Comparison of ENCODE assay signal across 8 cellular contexts in genomic region chr19:42253245-42254082, GRCh38. TPM values are rescaled to one million over a fixed set of nuclear protein-coding genes. Genes with fewer than 3 reads are reported as not detected.
DNase-seq lines count a peak whose midpoint lies in the region; ATAC-seq and TF ChIP-seq lines count a peak whose summit lies in the region.

No MANE protein-coding gene starts in this region.

- H3K9me3 ChIP-seq in OCI-LY7 (ENCODE audit: low read length) (no peaks in the 10 kb centered on the region), fibroblast of lung (ENCODE audit: control insufficient read depth, insufficient read depth, low read depth, low read length) (no peaks in the 10 kb centered on the region), thyroid gland (no peaks in the 10 kb centered on the region)

- H3K4me1 ChIP-seq in OCI-LY7 (ENCODE audit: insufficient read depth, low read length, poor library complexity, severe bottlenecking) = peaks cover 25% of the 10 kb centered on the region
- peaks cover 23% of the 10 kb centered on the region for H3K4me1 ChIP-seq in fibroblast of lung (ENCODE audit: control insufficient read depth, extremely low read depth, insufficient read depth, low read length)
- H3K4me1 ChIP-seq in thyroid gland = peaks cover 26 to 57% of the 10 kb centered on the region in 2 donors

- no peaks in the 10 kb centered on the region for H3K9me2 ChIP-seq in OCI-LY7 (ENCODE audit: insufficient read depth, low read length)

- DNase-seq in DMS79 treated with DMSO at 0.1 percent for 48 hours (lab: John Stamatoyannopoulos, UW) = peak; percentile 37
- DNase-seq in OCI-LY7 (ENCODE audit: low spot score) = peak; percentile 62
- DNase-seq in activated T-helper 1 cell treated with anti-CD3 and anti-CD28 coated beads, Interleukin-12 subunit alpha, Interleukin-12 subunit beta, Interleukin-2, Interleukin-4 antibody, amounts not matched to agents 30 ng/mL and 10 ng/mL and 1 ng/mL, durations not matched to agents 14 hours and 24 hours and 36 hours (ENCODE audit: low spot score) = peak; percentile 51
- DNase-seq in fibroblast of lung (ENCODE audit: low read depth in 2 of 2) = peak; percentile 43
- DNase-seq in thyroid gland = peak; percentile 66 to 68

- peak overlapping the region; percentile 95 for H3K9ac ChIP-seq in fibroblast of lung (ENCODE audit: insufficient read depth, low read length)

- ATAC-seq in HG02759 (IDR thresholded peaks at IDR 0.05; ENCODE audit: unreplicated experiment) (peak; percentile 24), GM21717 (IDR thresholded peaks at IDR 0.05; ENCODE audit: unreplicated experiment) (no peak)

- H3K4me1 Mint-ChIP-seq in activated T-helper 1 cell treated with anti-CD3 and anti-CD28 coated beads, Interleukin-12 subunit alpha, Interleukin-12 subunit beta, Interleukin-2, Interleukin-4 antibody, amounts not matched to agents 30 ng/mL and 10 ng/mL and 1 ng/mL, durations not matched to agents 14 hours and 24 hours and 36 hours (ENCODE audit: low read depth) = peaks cover 19% of the 10 kb centered on the region
- H3K4me1 Mint-ChIP-seq in nephron = peaks cover 16% of the 10 kb centered on the region

- H3K4me3 ChIP-seq in OCI-LY7 (ENCODE audit: low read depth, low read length, poor library complexity, severe bottlenecking) (peak overlapping the region; percentile 99), fibroblast of lung (replicated peaks in 1 of 4; ENCODE audit: control extremely low read depth in 1 of 4, insufficient read depth in 1 of 4, low read depth in 3 of 4, low read length in 4 of 4) (peak overlapping the region; percentile 84 to 98 (median 92)), thyroid gland (replicated peaks in 1 of 3) (peak overlapping the region; percentile 82 to 93 (median 91))

- H4K20me1 ChIP-seq in OCI-LY7 (ENCODE audit: insufficient read depth, low read length) (no peaks in the 10 kb centered on the region; the same call in 1 of the 2 replicates), fibroblast of lung (ENCODE audit: control insufficient read depth, extremely low read depth, insufficient read depth, low read length) (no peaks in the 10 kb centered on the region)

- no TSS peak for BruUV-seq in OCI-LY7 (replicated peaks; lab: Mats Ljungman, UMichigan)

- peak in 1 of 2 donors; percentile 33 for TF ChIP-seq POLR2A in thyroid gland (IDR thresholded peaks at IDR 0.05)

- intact Hi-C loops in OCI-LY7 (cut with micrococcal nuclease; ENCODE audit: unreplicated experiment) (no loop called here), thyroid gland (cut with DNase I) (no loop called here)
- intact Hi-C loops in activated T-helper 1 cell treated with anti-CD3 and anti-CD28 coated beads, Interleukin-12 subunit alpha, Interleukin-12 subunit beta, Interleukin-2, Interleukin-4 antibody, amounts not matched to agents 30 ng/mL and 10 ng/mL and 1 ng/mL, durations not matched to agents 14 hours and 24 hours and 36 hours (cut with micrococcal nuclease) = loop anchor here (1.0 kb wide), 1 partner anchor 9 kb away; no protein-coding TSS in a partner anchor

- POLR2A ChIA-PET in OCI-LY7 (lab: Charles Lee) = interaction anchor here (0.7 kb wide), 1 partner anchor 11 kb away, joined by 3 read pairs; no protein-coding TSS in a partner anchor

- peaks cover 12% of the 10 kb centered on the region for H3K36me3 ChIP-seq in OCI-LY7 (ENCODE audit: insufficient read depth, low read length)
- H3K36me3 ChIP-seq in fibroblast of lung (ENCODE audit: control insufficient read depth, insufficient read depth, low read length) = peaks cover 12% of the 10 kb centered on the region
- H3K36me3 ChIP-seq in thyroid gland = peaks cover 0 to 10% of the 10 kb centered on the region in 2 donors

- peaks cover 28% of the 10 kb centered on the region; the same call in 1 of the 2 replicates for H3K79me2 ChIP-seq in OCI-LY7 (ENCODE audit: insufficient read depth, low read depth, low read length)
- H3K79me2 ChIP-seq in fibroblast of lung (ENCODE audit: control insufficient read depth, insufficient read depth, low read length) = peaks cover 59% of the 10 kb centered on the region

- H3K4me2 ChIP-seq in OCI-LY7 (ENCODE audit: low read length) (peak overlapping the region; percentile 88), fibroblast of lung (ENCODE audit: extremely low read depth, insufficient read depth, low read length) (peak overlapping the region; percentile 68)

- H3K27ac ChIP-seq in OCI-LY7 (ENCODE audit: low read depth, low read length, poor library complexity, severe bottlenecking) (peak overlapping the region; percentile 77), fibroblast of lung (ENCODE audit: insufficient read depth, low read length) (peak overlapping the region; percentile 93), thyroid gland (peak overlapping the region; percentile 94 to 97 (median 97))

- CTCF ChIA-PET in OCI-LY7 (lab: Charles Lee; ENCODE audit: unreplicated experiment) = no interaction called here

- peak overlapping the region; percentile 96 for H3K27ac Mint-ChIP-seq in activated T-helper 1 cell treated with anti-CD3 and anti-CD28 coated beads, Interleukin-12 subunit alpha, Interleukin-12 subunit beta, Interleukin-2, Interleukin-4 antibody, amounts not matched to agents 30 ng/mL and 10 ng/mL and 1 ng/mL, durations not matched to agents 14 hours and 24 hours and 36 hours
- peak overlapping the region; percentile 98 to 100 (median 99) for H3K27ac Mint-ChIP-seq in nephron

- H3K27me3 ChIP-seq in fibroblast of lung (ENCODE audit: control insufficient read depth, insufficient read depth, low read length) (no peaks in the 10 kb centered on the region), thyroid gland (no peaks in the 10 kb centered on the region)

- H3K27me3 Mint-ChIP-seq in activated T-helper 1 cell treated with anti-CD3 and anti-CD28 coated beads, Interleukin-12 subunit alpha, Interleukin-12 subunit beta, Interleukin-2, Interleukin-4 antibody, amounts not matched to agents 30 ng/mL and 10 ng/mL and 1 ng/mL, durations not matched to agents 14 hours and 24 hours and 36 hours (ENCODE audit: insufficient read depth) = peaks cover 9% of the 10 kb centered on the region
- no peaks in the 10 kb centered on the region for H3K27me3 Mint-ChIP-seq in nephron (ENCODE audit: low read depth)

- WGBS in thyroid gland, 2 donors = 1% methylated on average over 19 to 21 of the region's 71 CpGs

- H3K36me3 Mint-ChIP-seq in activated T-helper 1 cell treated with anti-CD3 and anti-CD28 coated beads, Interleukin-12 subunit alpha, Interleukin-12 subunit beta, Interleukin-2, Interleukin-4 antibody, amounts not matched to agents 30 ng/mL and 10 ng/mL and 1 ng/mL, durations not matched to agents 14 hours and 24 hours and 36 hours (ENCODE audit: low read depth) = peaks cover 8% of the 10 kb centered on the region
- H3K36me3 Mint-ChIP-seq in nephron (ENCODE audit: low read depth) = peaks cover 9% of the 10 kb centered on the region

- no peak for TF ChIP-seq CTCF in OCI-LY7 (conservative IDR thresholded peaks at IDR 0.05; ENCODE audit: low read length)
- no peak for TF ChIP-seq CTCF in fibroblast of lung (conservative IDR thresholded peaks at IDR 0.05 in 1 of 2, IDR thresholded peaks at IDR 0.05 in 1 of 2; ENCODE audit: low read depth in 1 of 2, low read length in 2 of 2)
- TF ChIP-seq CTCF in nephron (IDR thresholded peaks at IDR 0.05; ENCODE audit: unreplicated experiment in 3 of 3) = no peak
- no peak for TF ChIP-seq CTCF in thyroid gland (IDR thresholded peaks at IDR 0.05)

- peak overlapping the region; percentile 20; the same call in 1 of the 2 replicates for H2AFZ ChIP-seq in OCI-LY7 (ENCODE audit: low read length)
- H2AFZ ChIP-seq in fibroblast of lung (ENCODE audit: low read length) = no peak overlapping the region

- no peaks in the 10 kb centered on the region for H3K9me3 Mint-ChIP-seq in activated T-helper 1 cell treated with anti-CD3 and anti-CD28 coated beads, Interleukin-12 subunit alpha, Interleukin-12 subunit beta, Interleukin-2, Interleukin-4 antibody, amounts not matched to agents 30 ng/mL and 10 ng/mL and 1 ng/mL, durations not matched to agents 14 hours and 24 hours and 36 hours
- H3K9me3 Mint-ChIP-seq in nephron = no peaks in the 10 kb centered on the region

- H3K4me3 Mint-ChIP-seq in activated T-helper 1 cell treated with anti-CD3 and anti-CD28 coated beads, Interleukin-12 subunit alpha, Interleukin-12 subunit beta, Interleukin-2, Interleukin-4 antibody, amounts not matched to agents 30 ng/mL and 10 ng/mL and 1 ng/mL, durations not matched to agents 14 hours and 24 hours and 36 hours = peak overlapping the region; percentile 98
- H3K4me3 Mint-ChIP-seq in nephron = peak overlapping the region; percentile 99 to 100 (median 99)

RNA-seq across cellular contexts. Expression of gene ERF, which starts 1.5 kb away (rescaled TPM):
- total RNA-seq in OCI-LY7 (2014; rRNA removed; shearing (Covaris generic)) = 22.1 and 26.7 TPM in 2 replicates
- 33.5 and 36.6 TPM in 2 replicates for total RNA-seq in OCI-LY7 (2022)
- total RNA-seq in activated T-helper 1 cell treated with anti-CD3 and anti-CD28 coated beads, Interleukin-12 subunit alpha, Interleukin-12 subunit beta, Interleukin-2, Interleukin-4 antibody, amounts not matched to agents 30 ng/mL and 10 ng/mL and 1 ng/mL, durations not matched to agents 14 hours and 24 hours and 36 hours = 71.9 and 78.4 TPM in 2 replicates
- 13.2 and 14.1 TPM in 2 replicates for total RNA-seq in fibroblast of lung
- polyA plus RNA-seq in fibroblast of lung = 35.3 and 36.3 TPM in 2 replicates
- polyA plus RNA-seq in fibroblast of lung (2012) = 37.5 and 44.0 TPM in 2 replicates
- polyA minus RNA-seq in fibroblast of lung (ENCODE audit: low replicate concordance) = 36.3 and 46.2 TPM in 2 replicates
- total RNA-seq in thyroid gland = 10 to 100 TPM; 27.5 to 50.2 (median 39.2) TPM

RNA-seq across cellular contexts. Expression of gene GSK3A, which starts 11.1 kb away (rescaled TPM):
- total RNA-seq in OCI-LY7 (2014; rRNA removed; shearing (Covaris generic)) = 20.9 and 23.6 TPM in 2 replicates
- total RNA-seq in OCI-LY7 (2022) (29.2 and 33.7 TPM in 2 replicates), fibroblast of lung (8.7 and 11.6 TPM in 2 replicates), thyroid gland (10 to 100 TPM; 19.1 to 32.6 (median 24.6) TPM)
- 56.6 and 57.2 TPM in 2 replicates for total RNA-seq in activated T-helper 1 cell treated with anti-CD3 and anti-CD28 coated beads, Interleukin-12 subunit alpha, Interleukin-12 subunit beta, Interleukin-2, Interleukin-4 antibody, amounts not matched to agents 30 ng/mL and 10 ng/mL and 1 ng/mL, durations not matched to agents 14 hours and 24 hours and 36 hours
- 21.7 and 30.6 TPM in 2 replicates for polyA plus RNA-seq in fibroblast of lung
- 32.3 and 41.3 TPM in 2 replicates for polyA plus RNA-seq in fibroblast of lung (2012)
- 45.4 and 93.0 TPM in 2 replicates for polyA minus RNA-seq in fibroblast of lung (ENCODE audit: low replicate concordance)

RNA-seq across cellular contexts. Expression of gene CIC, which starts 15.6 kb away (rescaled TPM):
- total RNA-seq in OCI-LY7 (2014; rRNA removed; shearing (Covaris generic)) = 20.7 and 26.8 TPM in 2 replicates
- 48.2 and 59.3 TPM in 2 replicates for total RNA-seq in OCI-LY7 (2022)
- total RNA-seq in activated T-helper 1 cell treated with anti-CD3 and anti-CD28 coated beads, Interleukin-12 subunit alpha, Interleukin-12 subunit beta, Interleukin-2, Interleukin-4 antibody, amounts not matched to agents 30 ng/mL and 10 ng/mL and 1 ng/mL, durations not matched to agents 14 hours and 24 hours and 36 hours = 66.9 and 68.0 TPM in 2 replicates
- total RNA-seq in fibroblast of lung = 16.7 and 23.6 TPM in 2 replicates
- 8.5 and 14.5 TPM in 2 replicates for polyA plus RNA-seq in fibroblast of lung
- polyA plus RNA-seq in fibroblast of lung (2012) = 32.9 and 41.3 TPM in 2 replicates
- 36.6 and 51.1 TPM in 2 replicates for polyA minus RNA-seq in fibroblast of lung (ENCODE audit: low replicate concordance)
- 10 to 100 TPM; 50.6 to 98.3 (median 56.9) TPM for total RNA-seq in thyroid gland

RNA-seq across cellular contexts. Expression of gene ZNF526, which starts 33.4 kb away (rescaled TPM):
- total RNA-seq in OCI-LY7 (2014; rRNA removed; shearing (Covaris generic)) = 8.4 and 9.0 TPM in 2 replicates
- total RNA-seq in OCI-LY7 (2022) = 12.7 and 14.8 TPM in 2 replicates
- total RNA-seq in activated T-helper 1 cell treated with anti-CD3 and anti-CD28 coated beads, Interleukin-12 subunit alpha, Interleukin-12 subunit beta, Interleukin-2, Interleukin-4 antibody, amounts not matched to agents 30 ng/mL and 10 ng/mL and 1 ng/mL, durations not matched to agents 14 hours and 24 hours and 36 hours = 18.4 and 18.5 TPM in 2 replicates
- 6.7 and 7.8 TPM in 2 replicates for total RNA-seq in fibroblast of lung
- polyA plus RNA-seq in fibroblast of lung = 4.9 and 5.9 TPM in 2 replicates
- 7.5 and 8.6 TPM in 2 replicates for polyA plus RNA-seq in fibroblast of lung (2012)
- polyA minus RNA-seq in fibroblast of lung (ENCODE audit: low replicate concordance) = 20.8 and 25.5 TPM in 2 replicates
- total RNA-seq in thyroid gland = 1 to 10 TPM; 4.6 to 7.9 (median 6.8) TPM

RNA-seq across cellular contexts. Expression of gene DEDD2, which starts 36.0 kb away (rescaled TPM):
- total RNA-seq in OCI-LY7 (2014; rRNA removed; shearing (Covaris generic)) = 29.6 and 41.9 TPM in 2 replicates
- 15.5 and 18.6 TPM in 2 replicates for total RNA-seq in OCI-LY7 (2022)
- total RNA-seq in activated T-helper 1 cell treated with anti-CD3 and anti-CD28 coated beads, Interleukin-12 subunit alpha, Interleukin-12 subunit beta, Interleukin-2, Interleukin-4 antibody, amounts not matched to agents 30 ng/mL and 10 ng/mL and 1 ng/mL, durations not matched to agents 14 hours and 24 hours and 36 hours = 36.9 and 37.9 TPM in 2 replicates
- 11.3 and 17.8 TPM in 2 replicates for total RNA-seq in fibroblast of lung
- polyA plus RNA-seq in fibroblast of lung = 9.8 and 10.0 TPM in 2 replicates
- polyA plus RNA-seq in fibroblast of lung (2012) = 11.4 and 12.8 TPM in 2 replicates
- polyA minus RNA-seq in fibroblast of lung (ENCODE audit: low replicate concordance) = 14.6 and 15.0 TPM in 2 replicates
- total RNA-seq in thyroid gland = 10 to 100 TPM; 46.1 to 55.8 (median 50.2) TPM
